ENCODE assay signal across 1 cellular context in the genomic region with DNA sequence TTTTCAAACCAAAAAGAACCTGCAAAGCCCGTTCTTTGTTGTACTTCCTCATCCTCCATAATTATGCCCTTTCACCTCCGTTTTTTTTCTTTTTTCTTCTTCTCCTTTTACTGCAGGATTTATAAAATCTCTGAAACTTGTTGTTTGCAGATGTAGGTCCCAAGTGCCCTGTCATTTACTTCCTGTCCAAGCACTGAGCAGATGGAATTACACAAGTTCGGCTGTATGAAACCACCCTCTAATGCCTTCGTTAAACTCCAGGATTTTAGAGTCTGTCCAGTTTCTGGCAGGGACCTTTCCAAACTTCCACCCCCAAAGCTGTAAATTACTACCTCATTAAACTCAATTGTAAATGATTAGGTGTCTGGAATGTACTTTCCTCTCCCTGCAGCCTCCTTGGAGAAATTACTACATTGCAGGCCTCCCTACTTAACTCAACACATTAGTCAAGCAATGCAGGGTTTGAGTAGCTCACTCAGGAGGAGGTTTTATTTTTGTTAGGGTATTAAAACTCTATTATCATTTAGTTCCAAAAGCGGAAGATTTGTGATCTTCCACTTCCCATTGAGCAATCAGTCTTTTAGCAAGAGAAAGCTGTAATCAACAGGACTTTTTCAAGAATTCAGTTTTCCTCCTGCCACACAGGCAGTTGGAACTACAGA.
TF ChIP-seq lines count a peak whose summit lies in the region.

No MANE protein-coding gene starts in this region.

TF ChIP-seq in GM12878, 131 proteins besides CTCF, POLR2A, EP300 and RAD21 (continued from another document):
- TF ChIP-seq ZZZ3 (IDR thresholded peaks at IDR 0.05; ENCODE audit: control insufficient read depth, insufficient read length, low read depth) (no peak), POLR2AphosphoS2 (IDR thresholded peaks at IDR 0.05; ENCODE audit: low read depth, low read length) (no peak)
